In the genomic region with DNA sequence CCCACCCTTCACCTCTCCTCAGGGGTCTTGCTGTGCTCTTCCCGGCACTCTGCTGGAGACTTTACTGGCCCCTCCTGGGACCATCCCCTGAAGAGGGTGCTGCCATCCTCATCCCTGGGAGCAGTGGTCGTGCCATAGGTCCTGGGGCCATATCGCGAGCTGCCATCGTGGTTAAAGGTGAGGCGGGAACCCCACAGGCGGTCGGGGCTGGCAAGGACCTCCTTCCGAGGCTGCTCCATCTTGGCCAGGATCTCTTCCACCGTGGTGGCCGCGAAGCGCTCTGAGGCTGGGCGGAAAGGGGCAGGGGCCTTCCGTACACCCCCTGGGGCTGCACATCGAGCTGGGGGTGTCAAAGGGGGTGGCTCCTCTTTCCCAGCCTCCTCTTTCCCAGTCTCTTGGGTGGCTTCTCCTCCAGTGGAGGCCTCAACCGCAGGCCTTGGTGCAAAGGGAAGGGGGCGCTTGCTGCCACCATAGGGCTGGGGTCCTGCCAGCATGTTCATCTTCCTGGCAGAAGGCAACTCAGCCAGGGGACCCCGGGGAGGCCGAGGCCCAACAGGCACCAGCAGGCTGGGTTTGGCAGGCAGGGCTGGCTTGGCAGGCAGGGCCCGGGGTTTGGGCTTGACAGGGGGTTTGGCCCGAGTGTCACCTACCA, we compare ENCODE assay signal across 1 cellular context.
TF ChIP-seq lines count a peak whose summit lies in the region.

No MANE protein-coding gene starts in this region.

TF ChIP-seq in IMR-90, 13 proteins besides CTCF, POLR2A, EP300 and RAD21 (continued from another document):
- TF ChIP-seq, protein P1, sequence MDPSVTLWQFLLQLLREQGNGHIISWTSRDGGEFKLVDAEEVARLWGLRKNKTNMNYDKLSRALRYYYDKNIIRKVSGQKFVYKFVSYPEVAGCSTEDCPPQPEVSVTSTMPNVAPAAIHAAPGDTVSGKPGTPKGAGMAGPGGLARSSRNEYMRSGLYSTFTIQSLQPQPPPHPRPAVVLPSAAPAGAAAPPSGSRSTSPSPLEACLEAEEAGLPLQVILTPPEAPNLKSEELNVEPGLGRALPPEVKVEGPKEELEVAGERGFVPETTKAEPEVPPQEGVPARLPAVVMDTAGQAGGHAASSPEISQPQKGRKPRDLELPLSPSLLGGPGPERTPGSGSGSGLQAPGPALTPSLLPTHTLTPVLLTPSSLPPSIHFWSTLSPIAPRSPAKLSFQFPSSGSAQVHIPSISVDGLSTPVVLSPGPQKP (IDR thresholded peaks at IDR 0.05; ENCODE audit: borderline replicate concordance, low read depth, low read length) = no peak
- TF ChIP-seq BHLHE40 (IDR thresholded peaks at IDR 0.05; ENCODE audit: low read depth, low read length) (no peak), SMC3 (IDR thresholded peaks at IDR 0.05; ENCODE audit: low read depth, low read length) (no peak), RCOR1 (IDR thresholded peaks at IDR 0.05; ENCODE audit: insufficient replicate concordance, low read length) (no peak), FOS (IDR thresholded peaks at IDR 0.05; ENCODE audit: low read depth, low read length) (no peak), MXI1 (IDR thresholded peaks at IDR 0.05; ENCODE audit: borderline replicate concordance, low read depth, low read length) (no peak)
- TF ChIP-seq, protein P2, sequence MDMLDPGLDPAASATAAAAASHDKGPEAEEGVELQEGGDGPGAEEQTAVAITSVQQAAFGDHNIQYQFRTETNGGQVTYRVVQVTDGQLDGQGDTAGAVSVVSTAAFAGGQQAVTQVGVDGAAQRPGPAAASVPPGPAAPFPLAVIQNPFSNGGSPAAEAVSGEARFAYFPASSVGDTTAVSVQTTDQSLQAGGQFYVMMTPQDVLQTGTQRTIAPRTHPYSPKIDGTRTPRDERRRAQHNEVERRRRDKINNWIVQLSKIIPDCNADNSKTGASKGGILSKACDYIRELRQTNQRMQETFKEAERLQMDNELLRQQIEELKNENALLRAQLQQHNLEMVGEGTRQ (IDR thresholded peaks at IDR 0.05; ENCODE audit: low read depth, low read length) = no peak
